16 cellular contexts compared by ENCODE assay signal in the genomic region with DNA sequence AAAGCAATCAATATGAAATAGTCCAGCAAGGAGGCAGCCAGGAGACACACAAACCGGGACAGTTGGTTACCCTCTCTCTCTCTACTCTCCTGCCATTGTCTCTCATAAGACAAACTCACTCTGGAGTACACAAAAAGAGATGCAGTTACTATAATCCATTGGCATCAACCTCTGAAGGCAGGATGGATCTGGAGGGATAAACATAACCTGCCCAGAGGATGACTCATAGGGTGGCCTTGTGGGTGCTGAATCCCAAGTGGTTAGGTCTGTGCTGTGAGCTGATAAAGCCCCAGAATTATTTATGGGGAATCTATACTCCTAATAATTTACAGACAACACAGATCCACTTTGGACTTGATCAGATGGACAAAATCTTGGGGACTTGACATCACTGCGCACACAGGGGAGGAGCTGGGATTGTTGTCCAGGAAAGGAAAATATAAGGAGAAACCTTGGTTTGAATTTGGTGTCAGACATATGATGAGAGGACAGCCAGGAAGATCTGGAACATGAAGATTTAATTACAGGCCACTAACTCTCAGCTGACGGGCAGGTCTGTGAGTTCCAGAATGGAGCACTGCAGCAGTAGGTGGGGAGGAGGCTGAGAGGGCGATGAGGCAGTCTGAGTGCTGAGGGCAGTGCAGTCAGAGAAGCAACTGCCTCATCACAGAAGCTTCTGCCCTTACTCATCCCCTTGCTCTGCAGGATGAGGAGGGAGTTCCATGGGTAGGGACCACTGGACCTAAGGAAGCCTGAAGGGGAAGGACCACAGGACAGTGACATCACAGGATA.
"Had no signal": no experiment of that assay in that cellular context is flagged by ENCODE, and none has a peak within 500 bp of the region (broad histone marks: within the 10 kb centered on the region; RNA-seq: fewer than 3 reads in every experiment).

No MANE protein-coding gene starts in this region.

- H3K36me3 ChIP-seq: ascending aorta, left ventricle myocardium inferior, spleen, thyroid gland had no signal

- H3K27me3 ChIP-seq: ascending aorta, thyroid gland had no signal

- H3K27ac ChIP-seq: ascending aorta, left ventricle myocardium inferior, spleen had no signal

- H3K4me1 ChIP-seq: ascending aorta, left ventricle myocardium inferior, spleen had no signal

- H3K4me3 ChIP-seq: ascending aorta, left ventricle myocardium inferior, spleen, thyroid gland had no signal

- DNase-seq: activated CD4-positive, alpha-beta memory T cell treated with anti-CD3 and anti-CD28 coated beads, Interleukin-2, amount 10 ng/mL, durations not matched to agents 7 days and 5 days; activated CD4-positive, alpha-beta T cell treated with anti-CD3 and anti-CD28 coated beads for 48 hours; activated CD4-positive, CD25-positive, alpha-beta regulatory T cell; activated naive CD4-positive, alpha-beta T cell treated with anti-CD3 and anti-CD28 coated beads for 36 hours; activated T-cell treated with anti-CD3 and anti-CD28 coated beads, Interleukin-2, amount 50 U/mL, for 24 hours; cerebellar nuclear complex; cortex of kidney; hippocampal formation; kidney; left ventricle myocardium inferior; mammary epithelial cell; spleen; stimulated activated naive CD4-positive, alpha-beta T cell; T1000; thyroid gland had no signal

- H3K9me3 ChIP-seq: thyroid gland had no signal
